8 cellular contexts compared by ENCODE assay signal in genomic region chr15:48877630-48878595, GRCh38. TPM values are rescaled to one million over a fixed set of nuclear protein-coding genes. Genes with fewer than 3 reads are reported as not detected.
DNase-seq lines count a peak whose midpoint lies in the region; ATAC-seq, FAIRE-seq and TF ChIP-seq lines count a peak whose summit lies in the region.

A gene with protein sequence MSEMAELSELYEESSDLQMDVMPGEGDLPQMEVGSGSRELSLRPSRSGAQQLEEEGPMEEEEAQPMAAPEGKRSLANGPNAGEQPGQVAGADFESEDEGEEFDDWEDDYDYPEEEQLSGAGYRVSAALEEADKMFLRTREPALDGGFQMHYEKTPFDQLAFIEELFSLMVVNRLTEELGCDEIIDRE (plus strand): TSS chr15:48878134. CDS start chr15:48878177, 43 bp downstream.

- H4K20me1 ChIP-seq in KMS-11 (ENCODE audit: insufficient read depth): no peaks in the 10 kb centered on the region

- H2AFZ ChIP-seq in KMS-11 (ENCODE audit: low read depth): peak within 1 kb of the TSS; percentile 57

- peak within 1 kb of the TSS; percentile 79 for H3K9ac ChIP-seq in KMS-11

- peak; percentile 12 for FAIRE-seq in RCC 7860 (lab: Jason Lieb, UNC)

- H3K4me3 ChIP-seq in KMS-11 (IDR thresholded peaks at IDR 0.05; ENCODE audit: insufficient read depth, low read depth, low read length) (no peak within 1 kb of the TSS), esophagus squamous epithelium (peak within 1 kb of the TSS; percentile 50 to 83 (median 68))

- H3K4me3 Mint-ChIP-seq in activated T-cell treated with anti-CD3 and anti-CD28 coated beads, Interleukin-2, amount 50 U/mL, for 72 hours: peak within 1 kb of the TSS; percentile 91 to 94
- peak within 1 kb of the TSS; percentile 95 for H3K4me3 Mint-ChIP-seq in stimulated activated effector memory CD8-positive, alpha-beta T cell treated with anti-CD3 and anti-CD28 coated beads, Interleukin-12 subunit alpha, Interleukin-12 subunit beta, amount 100 ng/mL, for 72 hours

- H3K4me1 Mint-ChIP-seq in activated T-cell treated with anti-CD3 and anti-CD28 coated beads, Interleukin-2, amount 50 U/mL, for 72 hours (ENCODE audit: low read depth): peaks cover 27% of the 10 kb centered on the region
- peaks cover 41% of the 10 kb centered on the region for H3K4me1 Mint-ChIP-seq in stimulated activated effector memory CD8-positive, alpha-beta T cell treated with anti-CD3 and anti-CD28 coated beads, Interleukin-12 subunit alpha, Interleukin-12 subunit beta, amount 100 ng/mL, for 72 hours

- no peaks in the 10 kb centered on the region for H3K9me3 Mint-ChIP-seq in activated T-cell treated with anti-CD3 and anti-CD28 coated beads, Interleukin-2, amount 50 U/mL, for 72 hours
- H3K9me3 Mint-ChIP-seq in stimulated activated effector memory CD8-positive, alpha-beta T cell treated with anti-CD3 and anti-CD28 coated beads, Interleukin-12 subunit alpha, Interleukin-12 subunit beta, amount 100 ng/mL, for 72 hours: no peaks in the 10 kb centered on the region

- H3K4me2 ChIP-seq in KMS-11: peak within 1 kb of the TSS; percentile 91

- TF ChIP-seq POLR2A in esophagus squamous epithelium (IDR thresholded peaks at IDR 0.05): peak in 2 of 4 donors; percentile 49 to 86

- H3K27ac ChIP-seq in KMS-11 (peak within 1 kb of the TSS; percentile 68), esophagus squamous epithelium (peak within 1 kb of the TSS; percentile 65 to 93 (median 88))

- DNase-seq in DMS53 treated with DMSO at 0.1 percent for 48 hours (lab: John Stamatoyannopoulos, UW; ENCODE audit: unreplicated experiment): peak; percentile 82
- DNase-seq in RCC 7860 (ENCODE audit: low spot score): peak; percentile 76
- DNase-seq in activated T-cell treated with anti-CD3 and anti-CD28 coated beads, Interleukin-2, amount 50 U/mL, for 72 hours: peak; percentile 94
- DNase-seq in esophagus squamous epithelium (lab: John Stamatoyannopoulos, UW): peak; percentile 44
- DNase-seq in myocyte (ENCODE audit: low read depth): peak; percentile 95
- DNase-seq in stimulated activated effector memory CD8-positive, alpha-beta T cell treated with anti-CD3 and anti-CD28 coated beads, Interleukin-12 subunit alpha, Interleukin-12 subunit beta, amount 100 ng/mL, for 72 hours (ENCODE audit: low spot score in 2 of 2): peak; percentile 85 to 97

- 0 to 1% methylated on average over 34 to 36 of the region's 58 CpGs for WGBS in esophagus squamous epithelium, 2 donors

- H3K9me3 ChIP-seq in esophagus squamous epithelium: no peaks in the 10 kb centered on the region

- H3K4me1 ChIP-seq in KMS-11 (ENCODE audit: low read depth, poor library complexity, severe bottlenecking): peaks cover 19% of the 10 kb centered on the region
- H3K4me1 ChIP-seq in esophagus squamous epithelium: peaks cover 3 to 27% (median 8%) of the 10 kb centered on the region in 3 donors

- intact Hi-C loops in esophagus squamous epithelium (cut with DNase I): no loop called here

- peaks cover 25% of the 10 kb centered on the region for H3K79me2 ChIP-seq in KMS-11 (ENCODE audit: insufficient read depth, low read depth)

- TF ChIP-seq CTCF in KMS-11 (conservative IDR thresholded peaks at IDR 0.05; ENCODE audit: low read depth, low read length): no peak
- TF ChIP-seq CTCF in esophagus squamous epithelium (IDR thresholded peaks at IDR 0.05): peak in 1 of 6 experiments; percentile 32

- H3K36me3 ChIP-seq in KMS-11 (ENCODE audit: insufficient read depth): no peaks in the 10 kb centered on the region
- H3K36me3 ChIP-seq in esophagus squamous epithelium: no peaks in the 10 kb centered on the region

- H3K27ac Mint-ChIP-seq in activated T-cell treated with anti-CD3 and anti-CD28 coated beads, Interleukin-2, amount 50 U/mL, for 72 hours: peak within 1 kb of the TSS; percentile 93
- H3K27ac Mint-ChIP-seq in stimulated activated effector memory CD8-positive, alpha-beta T cell treated with anti-CD3 and anti-CD28 coated beads, Interleukin-12 subunit alpha, Interleukin-12 subunit beta, amount 100 ng/mL, for 72 hours: peak within 1 kb of the TSS; percentile 97

- H3K36me3 Mint-ChIP-seq in activated T-cell treated with anti-CD3 and anti-CD28 coated beads, Interleukin-2, amount 50 U/mL, for 72 hours (ENCODE audit: insufficient read depth in 2 of 2): peaks cover 12 to 15% of the 10 kb centered on the region in 2 donors
- H3K36me3 Mint-ChIP-seq in stimulated activated effector memory CD8-positive, alpha-beta T cell treated with anti-CD3 and anti-CD28 coated beads, Interleukin-12 subunit alpha, Interleukin-12 subunit beta, amount 100 ng/mL, for 72 hours: peaks cover 30% of the 10 kb centered on the region

- H3K27me3 ChIP-seq in KMS-11 (ENCODE audit: insufficient read depth, low read depth) (no peaks in the 10 kb centered on the region), esophagus squamous epithelium (no peaks in the 10 kb centered on the region)

- peaks cover 4% of the 10 kb centered on the region for H3K27me3 Mint-ChIP-seq in activated T-cell treated with anti-CD3 and anti-CD28 coated beads, Interleukin-2, amount 50 U/mL, for 72 hours (ENCODE audit: low read depth)

- ATAC-seq in GM21737 (IDR thresholded peaks at IDR 0.05; ENCODE audit: unreplicated experiment): peak; percentile 95
- ATAC-seq in activated T-cell treated with anti-CD3 and anti-CD28 coated beads, Interleukin-2, amount 50 U/mL, for 72 hours (replicated peaks in 1 of 2): peak; percentile 92 to 95
- ATAC-seq in stimulated activated effector memory CD8-positive, alpha-beta T cell treated with anti-CD3 and anti-CD28 coated beads, Interleukin-12 subunit alpha, Interleukin-12 subunit beta, amount 100 ng/mL, for 72 hours: peak; percentile 92

RNA-seq across cellular contexts. Expression of the gene that starts here (rescaled TPM):
- total RNA-seq in activated T-cell treated with anti-CD3 and anti-CD28 coated beads, Interleukin-2, amount 50 U/mL, for 72 hours: 10 to 100 TPM; 86.9 to 93.6 TPM
- total RNA-seq in esophagus squamous epithelium: 100 to 1,000 TPM in 1 of 4 donors, 10 to 100 TPM in 3; 33.6 to 189 (median 66.1) TPM
- total RNA-seq in myocyte: 273 and 278 TPM in 2 replicates
- 153 TPM for polyA plus RNA-seq in myocyte (2012)

Comparison
In these comparisons a context has a peak if more than half of its experiments do, and no peak if none do; other contexts are left out.
1. DNase-seq: peak in every context shown above with its lines; median percentile 95 in myocyte; 94 in activated T-cell treated with anti-CD3 and anti-CD28 coated beads, Interleukin-2, amount 50 U/mL, for 72 hours; 91 in stimulated activated effector memory CD8-positive, alpha-beta T cell treated with anti-CD3 and anti-CD28 coated beads, Interleukin-12 subunit alpha, Interleukin-12 subunit beta, amount 100 ng/mL, for 72 hours; 82 in DMS53 treated with DMSO at 0.1 percent for 48 hours; 76 in RCC 7860; 44 in esophagus squamous epithelium.